Comparison of ENCODE assay signal across 8 cellular contexts in the genomic region with DNA sequence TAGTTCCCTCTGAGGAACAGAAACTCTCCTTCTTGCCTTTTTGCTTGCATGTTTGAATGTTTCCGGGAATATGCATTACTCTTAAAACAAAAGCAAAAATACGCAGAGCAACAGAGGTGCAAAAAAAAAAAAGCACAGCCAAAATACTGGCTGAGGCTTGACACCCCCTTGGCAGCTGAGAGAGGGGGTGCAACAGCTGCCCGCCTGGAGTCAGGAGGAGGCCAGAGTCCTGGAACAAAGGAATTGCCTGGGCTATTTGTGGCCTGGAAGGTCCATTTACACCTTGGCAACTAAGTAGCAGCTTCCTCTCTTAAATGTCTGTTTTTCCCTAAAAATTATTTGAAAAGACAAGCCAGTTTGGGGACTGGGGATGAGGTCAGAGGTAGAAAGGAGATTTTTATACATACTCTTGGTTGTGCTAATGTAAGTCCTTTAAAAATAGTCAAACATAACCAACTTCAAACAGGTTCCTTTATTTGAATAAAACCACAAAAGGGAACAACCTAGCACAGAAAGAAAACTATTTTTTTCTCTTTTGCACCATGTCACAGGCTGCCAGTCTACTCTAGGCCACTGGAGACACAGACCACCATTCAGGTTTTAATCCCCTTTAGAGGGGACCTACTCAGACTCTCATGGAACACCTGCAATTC. TPM values are rescaled to one million over a fixed set of nuclear protein-coding genes. Genes with fewer than 3 reads are reported as not detected.
DNase-seq lines count a peak whose midpoint lies in the region; ATAC-seq and TF ChIP-seq lines count a peak whose summit lies in the region.

No MANE protein-coding gene starts in this region.

- in situ Hi-C loops in Panc1 (cut with HindIII; ENCODE audit: low pct_unique_long_range_greater_than_20kb, low sequenced_read_pairs) (no loop called here), ACHN (cut with HindIII; ENCODE audit: low pct_ligation_motif_present, low pct_unique_long_range_greater_than_20kb, low sequenced_read_pairs) (no loop called here)

- CTCF ChIA-PET in Panc1 (lab: Charles Lee) = no interaction called here

- H3K27ac Mint-ChIP-seq in activated CD4-positive, alpha-beta T cell treated with anti-CD3 and anti-CD28 coated beads, Interleukin-2, amount 10 ng/mL, durations not matched to agents 24 days and 14 days = peak overlapping the region; percentile 72
- H3K27ac Mint-ChIP-seq in stimulated activated memory B cell treated with anti-CD40 and anti-IgM and Interleukin-4, amounts not matched to agents 10 μg/mL and 1 μg/mL and 100 μg/mL, for 72 hours = peak overlapping the region; percentile 71

- no peaks in the 10 kb centered on the region for H3K27me3 ChIP-seq in Panc1 (ENCODE audit: control insufficient read depth, insufficient read depth, low read length)

- no peaks in the 10 kb centered on the region for H3K36me3 ChIP-seq in Panc1 (ENCODE audit: control insufficient read depth, insufficient read depth, low read length)

- no peaks in the 10 kb centered on the region for H3K9me3 ChIP-seq in Panc1 (ENCODE audit: control insufficient read depth, insufficient read depth, low read depth, low read length)

- DNase-seq in activated CD4-positive, alpha-beta T cell treated with anti-CD3 and anti-CD28 coated beads, Interleukin-2, amount 10 ng/mL, durations not matched to agents 24 days and 14 days = no peak
- no peak for DNase-seq in activated CD4-positive, alpha-beta T cell treated with anti-CD3 and anti-CD28 coated beads for 4 hours
- DNase-seq in Panc1 (ENCODE audit: low read depth, low spot score) = no peak
- no peak for DNase-seq in GM03348 (ENCODE audit: low spot score)
- DNase-seq in ACHN = no peak
- DNase-seq in NCI-H510A treated with DMSO at 0.1 percent for 48 hours (lab: John Stamatoyannopoulos, UW) = no peak

- intact Hi-C loops in activated CD4-positive, alpha-beta T cell treated with anti-CD3 and anti-CD28 coated beads, Interleukin-2, amount 10 ng/mL, durations not matched to agents 24 days and 14 days (cut with micrococcal nuclease) = loop anchor here (2.0 kb wide), 1 partner anchor 17 kb away; no protein-coding TSS in a partner anchor
- intact Hi-C loops in Panc1 (cut with micrococcal nuclease; ENCODE audit: unreplicated experiment) = no loop called here

- peak overlapping the region; percentile 66 for H3K4me3 Mint-ChIP-seq in activated CD4-positive, alpha-beta T cell treated with anti-CD3 and anti-CD28 coated beads, Interleukin-2, amount 10 ng/mL, durations not matched to agents 24 days and 14 days
- peak overlapping the region; percentile 66 for H3K4me3 Mint-ChIP-seq in stimulated activated memory B cell treated with anti-CD40 and anti-IgM and Interleukin-4, amounts not matched to agents 10 μg/mL and 1 μg/mL and 100 μg/mL, for 72 hours

- no peak overlapping the region for H3K27ac ChIP-seq in Panc1 (ENCODE audit: low read length)

- peaks cover 65% of the 10 kb centered on the region for H3K4me1 Mint-ChIP-seq in activated CD4-positive, alpha-beta T cell treated with anti-CD3 and anti-CD28 coated beads, Interleukin-2, amount 10 ng/mL, durations not matched to agents 24 days and 14 days
- H3K4me1 Mint-ChIP-seq in stimulated activated memory B cell treated with anti-CD40 and anti-IgM and Interleukin-4, amounts not matched to agents 10 μg/mL and 1 μg/mL and 100 μg/mL, for 72 hours = peaks cover 98% of the 10 kb centered on the region

- TF ChIP-seq CTCF in Panc1 (IDR thresholded peaks at IDR 0.05) = no peak

- TSS peak; percentile 2 for BruUV-seq in Panc1 (replicated peaks; lab: Mats Ljungman, UMichigan)

- peaks cover 31% of the 10 kb centered on the region for H3K4me1 ChIP-seq in Panc1 (ENCODE audit: control insufficient read depth, insufficient read depth, low read length)

- no peak overlapping the region for H3K4me3 ChIP-seq in Panc1 (ENCODE audit: low read depth in 2 of 2, low read length in 2 of 2)

- POLR2A ChIA-PET in Panc1 (lab: Charles Lee) = no interaction called here

- peak; percentile 59 for ATAC-seq in HG02884 (IDR thresholded peaks at IDR 0.05; ENCODE audit: unreplicated experiment)
- no peak for ATAC-seq in Panc1
- peak; percentile 92 for ATAC-seq in stimulated activated memory B cell treated with anti-CD40 and anti-IgM and Interleukin-4, amounts not matched to agents 10 μg/mL and 1 μg/mL and 100 μg/mL, for 72 hours

- H3K27me3 Mint-ChIP-seq in activated CD4-positive, alpha-beta T cell treated with anti-CD3 and anti-CD28 coated beads, Interleukin-2, amount 10 ng/mL, durations not matched to agents 24 days and 14 days = no peaks in the 10 kb centered on the region
- no peaks in the 10 kb centered on the region for H3K27me3 Mint-ChIP-seq in stimulated activated memory B cell treated with anti-CD40 and anti-IgM and Interleukin-4, amounts not matched to agents 10 μg/mL and 1 μg/mL and 100 μg/mL, for 72 hours

- H3K9me3 Mint-ChIP-seq in activated CD4-positive, alpha-beta T cell treated with anti-CD3 and anti-CD28 coated beads, Interleukin-2, amount 10 ng/mL, durations not matched to agents 24 days and 14 days = no peaks in the 10 kb centered on the region
- H3K9me3 Mint-ChIP-seq in stimulated activated memory B cell treated with anti-CD40 and anti-IgM and Interleukin-4, amounts not matched to agents 10 μg/mL and 1 μg/mL and 100 μg/mL, for 72 hours = no peaks in the 10 kb centered on the region

- H3K36me3 Mint-ChIP-seq in activated CD4-positive, alpha-beta T cell treated with anti-CD3 and anti-CD28 coated beads, Interleukin-2, amount 10 ng/mL, durations not matched to agents 24 days and 14 days (ENCODE audit: low read depth) = peaks cover 6% of the 10 kb centered on the region
- H3K36me3 Mint-ChIP-seq in stimulated activated memory B cell treated with anti-CD40 and anti-IgM and Interleukin-4, amounts not matched to agents 10 μg/mL and 1 μg/mL and 100 μg/mL, for 72 hours = no peaks in the 10 kb centered on the region

RNA-seq across cellular contexts. Expression of a gene that starts 19.5 kb away (rescaled TPM):
- total RNA-seq in activated CD4-positive, alpha-beta T cell treated with anti-CD3 and anti-CD28 coated beads, Interleukin-2, amount 10 ng/mL, durations not matched to agents 24 days and 14 days = 180 and 186 TPM in 2 replicates
- total RNA-seq in Panc1 (2021; ENCODE audit: unreplicated experiment) = 125 TPM
- 66.1 TPM for polyA plus RNA-seq in Panc1 (2012; ENCODE audit: insufficient read length)
